8 cellular contexts compared by ENCODE assay signal in genomic region chr15:79896131-79896633, GRCh38. TPM values are rescaled to one million over a fixed set of nuclear protein-coding genes. Genes with fewer than 3 reads are reported as not detected.
A peak's percentile ranks its signal among the peaks of the same experiment; 100 is the strongest.
DNase-seq lines count a peak whose midpoint lies in the region; ATAC-seq and TF ChIP-seq lines count a peak whose summit lies in the region.

No MANE protein-coding gene starts in this region.

- H3K4me1 ChIP-seq in mucosa of stomach (ENCODE audit: control insufficient read depth, insufficient read depth, low read length), result peaks cover 9% of the 10 kb centered on the region

- no peaks in the 10 kb centered on the region for H3K27me3 ChIP-seq in CD4-positive, alpha-beta T cell (ENCODE audit: control insufficient read depth, insufficient read depth, low read length)
- no peaks in the 10 kb centered on the region for H3K27me3 ChIP-seq in mucosa of stomach (ENCODE audit: control insufficient read depth, insufficient read depth, low read length)

- peak overlapping the region; percentile 97 for H3K4me3 Mint-ChIP-seq in CD4-positive, alpha-beta T cell

- CTCF ChIA-PET in CD4-positive, alpha-beta T cell (lab: Charles Lee), result interaction anchor here (1.4 to 4.8 kb wide), 3 partner anchors 26 to 77 kb away, joined by 3 to 20 read pairs (median 3); no protein-coding TSS in a partner anchor

- no peaks in the 10 kb centered on the region for H3K27me3 Mint-ChIP-seq in CD4-positive, alpha-beta T cell

- peak in 1 of 10 experiments; percentile 44 for DNase-seq in CD4-positive, alpha-beta T cell
- DNase-seq in cerebellum (ENCODE audit: low spot score) (peak; percentile 20), NCI-H146 treated with DMSO at 0.1 percent for 48 hours (lab: John Stamatoyannopoulos, UW; ENCODE audit: unreplicated experiment) (no peak)
- DNase-seq in stimulated activated CD4-positive, alpha-beta T cell treated with anti-CD3 and anti-CD28 coated beads, Interleukin-4, amount 100 ng/mL, for 24 hours, result no peak
- no peak for DNase-seq in NK-92 treated with Interleukin-12 subunit alpha and Interleukin-12 subunit beta, amount 100 ng/mL, for 24 hours (lab: John Stamatoyannopoulos, UW)

- no peaks in the 10 kb centered on the region for H3K9me3 ChIP-seq in CD4-positive, alpha-beta T cell (ENCODE audit: control insufficient read depth, low read length)
- H3K9me3 ChIP-seq in KOPT-K1 (ENCODE audit: insufficient read depth, low read length, poor library complexity, severe bottlenecking) (no peaks in the 10 kb centered on the region), mucosa of stomach (ENCODE audit: control insufficient read depth, low read length) (no peaks in the 10 kb centered on the region)

- intact Hi-C loops in CD4-positive, alpha-beta T cell (cut with DNase I, micrococcal nuclease), result loop anchor here (1.0 to 5.0 kb wide), 5 partner anchors 27 to 256 kb away; partner anchors contain the start of genes BCL2A1 (in 1 of the 2) and FAH (in 1 of the 2)

- POLR2A ChIA-PET in CD4-positive, alpha-beta T cell (lab: Charles Lee), result interaction anchor here (0.6 to 6.6 kb wide), 17 partner anchors 9 to 1104 kb away, joined by 3 to 139 read pairs (median 5); partner anchors contain the start of genes BCL2A1 and ZFAND6

- H3K9ac ChIP-seq in mucosa of stomach (ENCODE audit: low read length), result peak overlapping the region; percentile 93

- H3K4me1 Mint-ChIP-seq in CD4-positive, alpha-beta T cell (ENCODE audit: low read depth), result peaks cover 46% of the 10 kb centered on the region

- TF ChIP-seq CTCF in CD4-positive, alpha-beta T cell (IDR thresholded peaks at IDR 0.05), result no peak

- no peak for ATAC-seq in CD4-positive, alpha-beta T cell (ENCODE audit: poor library complexity)
- ATAC-seq in GM19438 (IDR thresholded peaks at IDR 0.05; ENCODE audit: low read depth, unreplicated experiment), result peak; percentile 49

- peaks cover 46% of the 10 kb centered on the region for H3K36me3 Mint-ChIP-seq in CD4-positive, alpha-beta T cell (ENCODE audit: low read depth)

- peak overlapping the region; percentile 95 for H3K27ac ChIP-seq in CD4-positive, alpha-beta T cell (ENCODE audit: low read depth, low read length)
- H3K27ac ChIP-seq in KOPT-K1 (ENCODE audit: low read depth, low read length, poor library complexity, severe bottlenecking), result peak overlapping the region; percentile 94

- peak overlapping the region; percentile 97 for H3K27ac Mint-ChIP-seq in CD4-positive, alpha-beta T cell

- H3K36me3 ChIP-seq in KOPT-K1 (ENCODE audit: insufficient read depth, low read length), result peaks cover 13% of the 10 kb centered on the region
- no peaks in the 10 kb centered on the region for H3K36me3 ChIP-seq in mucosa of stomach (ENCODE audit: control insufficient read depth, insufficient read depth, low read length)

- no peaks in the 10 kb centered on the region for H3K9me3 Mint-ChIP-seq in CD4-positive, alpha-beta T cell

- peak overlapping the region; percentile 85 for H3K4me3 ChIP-seq in mucosa of stomach (ENCODE audit: low read length)

RNA-seq across cellular contexts. Expression of gene MTHFS, which starts 0.6 kb away (rescaled TPM):
- total RNA-seq in CD4-positive, alpha-beta T cell, result 1 to 10 TPM; 9.1 to 9.8 TPM
- total RNA-seq in cerebellum, result 18.4 TPM
